In genomic region chr10:119131512-119132240, GRCh38 we compare ENCODE assay signal across 1 cellular context.
TF ChIP-seq lines count a peak whose summit lies in the region.

No MANE protein-coding gene starts in this region.

TF ChIP-seq in IMR-90, 13 proteins besides CTCF, POLR2A, EP300 and RAD21:
- TF ChIP-seq RFX5 (IDR thresholded peaks at IDR 0.05; ENCODE audit: low read depth, low read length) (no peak), CHD1 (IDR thresholded peaks at IDR 0.05; ENCODE audit: low read depth, low read length) (no peak), RCOR1 (IDR thresholded peaks at IDR 0.05; ENCODE audit: insufficient replicate concordance, low read length) (no peak), SMC3 (IDR thresholded peaks at IDR 0.05; ENCODE audit: low read depth, low read length) (no peak), MXI1 (IDR thresholded peaks at IDR 0.05; ENCODE audit: borderline replicate concordance, low read depth, low read length) (no peak), USF2 (IDR thresholded peaks at IDR 0.05; ENCODE audit: low read depth, low read length) (no peak), ELK1 (IDR thresholded peaks at IDR 0.05; ENCODE audit: borderline replicate concordance, low read depth, low read length) (no peak), NFE2L2 (IDR thresholded peaks at IDR 0.05; ENCODE audit: low read depth, low read length) (peak; percentile 40), MAFK (IDR thresholded peaks at IDR 0.05; ENCODE audit: low read depth, low read length) (no peak), CEBPB (IDR thresholded peaks at IDR 0.05; ENCODE audit: low read depth, low read length) (0 out of 2 replicates have a peak, but pooled peaks have one; percentile 29)
